8 cellular contexts compared by ENCODE assay signal in genomic region chr6:139124887-139125672, GRCh38. TPM values are rescaled to one million over a fixed set of nuclear protein-coding genes. Genes with fewer than 3 reads are reported as not detected.
A peak's percentile ranks its signal among the peaks of the same experiment; 100 is the strongest.
DNase-seq lines count a peak whose midpoint lies in the region; ATAC-seq, FAIRE-seq and TF ChIP-seq lines count a peak whose summit lies in the region.

No MANE protein-coding gene starts in this region.

- H3K27ac Mint-ChIP-seq in activated naive CD8-positive, alpha-beta T cell treated with anti-CD3 and anti-CD28 coated beads, Interleukin-2, amount 50 U/mL, for 24 hours = peak overlapping the region; percentile 82

- ATAC-seq in GM21619 (IDR thresholded peaks at IDR 0.05; ENCODE audit: unreplicated experiment) (peak; percentile 100), IMR-90 (ENCODE audit: low read depth) (peak; percentile 51)
- ATAC-seq in activated naive CD8-positive, alpha-beta T cell treated with anti-CD3 and anti-CD28 coated beads, Interleukin-2, amount 50 U/mL, for 24 hours = peak; percentile 100

- no peak overlapping the region for H4K8ac ChIP-seq in IMR-90 (ENCODE audit: low read depth in 2 of 2, low read length in 2 of 2)

- peak; percentile 35 for TF ChIP-seq RAD21 in IMR-90 (IDR thresholded peaks at IDR 0.05; ENCODE audit: low read length)

- CTCF ChIA-PET in IMR-90 (lab: Yijun Ruan, JAX) = interaction anchor here (1.1 kb wide), 1 partner anchor 240 kb away, joined by 3 read pairs; no protein-coding TSS in a partner anchor

- no peaks in the 10 kb centered on the region for H3K27me3 Mint-ChIP-seq in activated naive CD8-positive, alpha-beta T cell treated with anti-CD3 and anti-CD28 coated beads, Interleukin-2, amount 50 U/mL, for 24 hours

- no TSS peak for BruUV-seq in IMR-90 (replicated peaks; lab: Mats Ljungman, UMichigan)

- peak; percentile 31 for TF ChIP-seq CTCF in IMR-90 (conservative IDR thresholded peaks at IDR 0.05; ENCODE audit: low read depth, low read length)
- TF ChIP-seq CTCF in kidney (IDR thresholded peaks at IDR 0.05; ENCODE audit: borderline replicate concordance, extremely low read depth, insufficient read depth) = peak; percentile 18

- H3K4me1 Mint-ChIP-seq in activated naive CD8-positive, alpha-beta T cell treated with anti-CD3 and anti-CD28 coated beads, Interleukin-2, amount 50 U/mL, for 24 hours = peaks cover 54% of the 10 kb centered on the region

- peaks cover 7% of the 10 kb centered on the region for H3K9me3 Mint-ChIP-seq in activated naive CD8-positive, alpha-beta T cell treated with anti-CD3 and anti-CD28 coated beads, Interleukin-2, amount 50 U/mL, for 24 hours

- H3K9ac ChIP-seq in IMR-90 (ENCODE audit: low read depth, low read length) (no peak overlapping the region), kidney (ENCODE audit: low read length in 2 of 2) (no peak overlapping the region)

- no peak overlapping the region for H3K56ac ChIP-seq in IMR-90 (ENCODE audit: extremely low read depth, insufficient read depth, low read length)

- no peak overlapping the region for H2AFZ ChIP-seq in IMR-90 (replicated peaks; ENCODE audit: low read length, poor library complexity)

- intact Hi-C loops in IMR-90 (cut with micrococcal nuclease) (no loop called here), kidney (cut with DNase I) (no loop called here)

- no peaks in the 10 kb centered on the region for H3K79me1 ChIP-seq in IMR-90 (ENCODE audit: low read depth in 1 of 2, low read length in 2 of 2)

- H3K9me1 ChIP-seq in IMR-90 (ENCODE audit: insufficient read depth, low read length) = no peaks in the 10 kb centered on the region

- no peak overlapping the region for H4K91ac ChIP-seq in IMR-90 (ENCODE audit: insufficient read depth, low read depth, low read length)

- H2BK5ac ChIP-seq in IMR-90 (ENCODE audit: low read depth, low read length, poor library complexity, severe bottlenecking) = no peak overlapping the region

- no peaks in the 10 kb centered on the region for H3K27me3 ChIP-seq in IMR-90 (ENCODE audit: control insufficient read depth, insufficient read depth, low read length)

- peak; percentile 81 for DNase-seq in GDM1 (lab: John Stamatoyannopoulos, UW)
- DNase-seq in IMR-90 = peak; percentile 49
- peak; percentile 65 for DNase-seq in T follicular helper cell (ENCODE audit: low read depth)
- DNase-seq in activated naive CD8-positive, alpha-beta T cell treated with anti-CD3 and anti-CD28 coated beads, Interleukin-2, amount 50 U/mL, for 24 hours = peak; percentile 75
- DNase-seq in kidney = peak; percentile 68
- peak; percentile 56 to 75 (median 64) for DNase-seq in stimulated activated CD4-positive, alpha-beta T cell treated with anti-CD3 and anti-CD28 coated beads, TNF-alpha, amount 100 ng/mL, for 48 hours (ENCODE audit: low read depth in 3 of 3)
- DNase-seq in GOT3 (lab: John Stamatoyannopoulos, UW) = no peak

- H2BK20ac ChIP-seq in IMR-90 (ENCODE audit: low read depth, low read length) = no peak overlapping the region

- H2AK9ac ChIP-seq in IMR-90 (replicated peaks; ENCODE audit: low read depth, low read length, poor library complexity) = no peak overlapping the region

- dilution Hi-C loops in IMR-90 (cut with HindIII; ENCODE audit: low sequenced_read_pairs, unreplicated experiment) = no loop called here

- H4K20me1 ChIP-seq in IMR-90 (ENCODE audit: insufficient read depth, low read length) = no peaks in the 10 kb centered on the region

- H3K4me2 ChIP-seq in IMR-90 (ENCODE audit: low read depth, low read length) = no peak overlapping the region

- WGBS in IMR-90 (ENCODE audit: extremely low coverage in 2 of 2, insufficient read length in 1 of 2), 2 experiments = 68% methylated on average over 2 of the region's 8 CpGs; no CpG with 5 or more reads in 1 of the 2 experiments

- peak overlapping the region; percentile 48 for H3K4me3 Mint-ChIP-seq in activated naive CD8-positive, alpha-beta T cell treated with anti-CD3 and anti-CD28 coated beads, Interleukin-2, amount 50 U/mL, for 24 hours

- H3K9me3 ChIP-seq in IMR-90 (ENCODE audit: control insufficient read depth, insufficient read depth, low read length) (no peaks in the 10 kb centered on the region; the same call in 1 of the 2 replicates), kidney (ENCODE audit: control insufficient read depth in 1 of 2, low read length in 2 of 2) (peaks cover 0 to 1% of the 10 kb centered on the region in 2 donors)

- in situ Hi-C loops in IMR-90 (cut with MboI; ENCODE audit: low sequenced_read_pairs) = no loop called here

- no peak overlapping the region for H4K5ac ChIP-seq in IMR-90 (ENCODE audit: low read depth, low read length)

- H3K27ac ChIP-seq in IMR-90 (ENCODE audit: insufficient read depth, low read length) (no peak overlapping the region), kidney (ENCODE audit: low read depth in 2 of 2, low read length in 2 of 2) (no peak overlapping the region)

- no peak for FAIRE-seq in kidney (lab: Jason Lieb, UNC)

- H3K4me3 ChIP-seq in IMR-90 (ENCODE audit: insufficient read depth, low read depth, low read length) = no peak overlapping the region
- no peak overlapping the region for H3K4me3 ChIP-seq in kidney (ENCODE audit: low read length in 2 of 2)

- no peak overlapping the region for H2AK5ac ChIP-seq in IMR-90 (ENCODE audit: low read depth, low read length)

- no peak for TF ChIP-seq POLR2A in IMR-90 (IDR thresholded peaks at IDR 0.05; ENCODE audit: low read depth, low read length)

- peaks cover 12% of the 10 kb centered on the region for H3K36me3 Mint-ChIP-seq in activated naive CD8-positive, alpha-beta T cell treated with anti-CD3 and anti-CD28 coated beads, Interleukin-2, amount 50 U/mL, for 24 hours (ENCODE audit: low read depth)

- H3K14ac ChIP-seq in IMR-90 (replicated peaks; ENCODE audit: low read depth, low read length) = no peak overlapping the region

- no peak overlapping the region for H3K4ac ChIP-seq in IMR-90 (ENCODE audit: low read depth, low read length)

- no peak overlapping the region for H2BK15ac ChIP-seq in IMR-90 (ENCODE audit: low read depth, low read length)

- H3K4me1 ChIP-seq in IMR-90 (ENCODE audit: control insufficient read depth, insufficient read depth, low read length) (peaks cover 2% of the 10 kb centered on the region; the same call in 1 of the 2 replicates), kidney (ENCODE audit: control insufficient read depth in 1 of 2, insufficient read depth in 1 of 2, low read depth in 1 of 2, low read length in 2 of 2) (no peaks in the 10 kb centered on the region)

- H3K23ac ChIP-seq in IMR-90 (ENCODE audit: low read depth, low read length) = no peak overlapping the region

- H3K18ac ChIP-seq in IMR-90 (ENCODE audit: low read depth, low read length) = no peak overlapping the region

- no peaks in the 10 kb centered on the region for H3K36me3 ChIP-seq in IMR-90 (ENCODE audit: control insufficient read depth, insufficient read depth, low read length)
- H3K36me3 ChIP-seq in kidney (ENCODE audit: control insufficient read depth in 1 of 2, insufficient read depth in 2 of 2, low read length in 2 of 2) = no peaks in the 10 kb centered on the region

- no peak overlapping the region for H2BK120ac ChIP-seq in IMR-90 (ENCODE audit: low read depth, low read length)

- POLR2A ChIA-PET in IMR-90 (lab: Charles Lee; ENCODE audit: unreplicated experiment) = no interaction called here

TF ChIP-seq in IMR-90, 13 proteins besides CTCF, POLR2A, EP300 and RAD21:
- peak; percentile 18; the same call in 1 of the 2 replicates for TF ChIP-seq SMC3 (IDR thresholded peaks at IDR 0.05; ENCODE audit: low read depth, low read length)
- TF ChIP-seq ELK1 (IDR thresholded peaks at IDR 0.05; ENCODE audit: borderline replicate concordance, low read depth, low read length) = no peak

RNA-seq across cellular contexts. Expression of gene HECA, which starts 9.8 kb away (rescaled TPM):
- total RNA-seq in IMR-90 (2012; rRNA removed) = 4.3 and 7.2 TPM in 2 replicates
- 2.5 and 3.1 TPM in 2 replicates for polyA plus RNA-seq in IMR-90 (2012; rRNA removed)
- 1.5 and 2.1 TPM in 2 replicates for polyA plus RNA-seq in IMR-90 (2012; cell fraction: cytosol; rRNA removed)
- 0.92 and 1.8 TPM in 2 replicates for polyA plus RNA-seq in IMR-90 (2012; cell fraction: nucleus; rRNA removed; ENCODE audit: low replicate concordance)
- 22.0 TPM for total RNA-seq in kidney
- 5.2 TPM for polyA plus RNA-seq in kidney (ENCODE audit: insufficient read depth, low read depth, low replicate concordance)
